15 cellular contexts compared by ENCODE assay signal in genomic region chr9:91098203-91098602, GRCh38.
DNase-seq lines count a peak whose midpoint lies in the region; ATAC-seq and TF ChIP-seq lines count a peak whose summit lies in the region.
"Had no signal": no experiment of that assay in that cellular context is flagged by ENCODE, and none has a peak within 500 bp of the region (broad histone marks: within the 10 kb centered on the region; RNA-seq: fewer than 3 reads in every experiment).

No MANE protein-coding gene starts in this region.

- H3K4me3 ChIP-seq in cardiac muscle cell, result no peak overlapping the region
- H3K4me3 ChIP-seq in BLaER1 treated with 17β-estradiol and CSF1 and Interleukin-3, amounts not matched to agents 10 nM and 100 nM, result no peak overlapping the region
- H3K4me3 ChIP-seq in choroid plexus epithelial cell (ENCODE audit: low read depth, low read length), result no peak overlapping the region
- H3K4me3 ChIP-seq in psoas muscle, result no peak overlapping the region
- H3K4me3 ChIP-seq: HAP-1 had no signal

- TF ChIP-seq CTCF in cardiac muscle cell (IDR thresholded peaks at IDR 0.05; ENCODE audit: low read depth, low read length) (no peak), choroid plexus epithelial cell (conservative IDR thresholded peaks at IDR 0.05; ENCODE audit: low read depth, low read length) (no peak), psoas muscle (IDR thresholded peaks at IDR 0.05) (no peak)

- no peaks in the 10 kb centered on the region for H4K20me1 ChIP-seq in BLaER1 treated with 17β-estradiol and CSF1 and Interleukin-3, amounts not matched to agents 10 nM and 100 nM

- peaks cover 28% of the 10 kb centered on the region for H3K9me3 Mint-ChIP-seq in T-helper 2 cell treated with Interferon-gamma antibody and Interleukin-4, amounts not matched to agents 5 μg/mL and 100 μg/mL, for 36 hours

- no peak overlapping the region for H3K4me3 Mint-ChIP-seq in T-helper 2 cell treated with Interferon-gamma antibody and Interleukin-4, amounts not matched to agents 5 μg/mL and 100 μg/mL, for 36 hours
- H3K4me3 Mint-ChIP-seq: B cell; CD14-positive monocyte; CD8-positive, alpha-beta T cell had no signal

- H3K4me1 ChIP-seq in cardiac muscle cell (ENCODE audit: low read depth), result peaks cover 45% of the 10 kb centered on the region
- peaks cover 46 to 63% (median 53%) of the 10 kb centered on the region in 10 experiments for H3K4me1 ChIP-seq in BLaER1 treated with 17β-estradiol and CSF1 and Interleukin-3, amounts not matched to agents 10 nM and 100 nM
- H3K4me1 ChIP-seq in psoas muscle, result peaks cover 25% of the 10 kb centered on the region
- H3K4me1 ChIP-seq: Caco-2, HAP-1 had no signal

- H3K36me3 Mint-ChIP-seq in T-helper 2 cell treated with Interferon-gamma antibody and Interleukin-4, amounts not matched to agents 5 μg/mL and 100 μg/mL, for 36 hours (ENCODE audit: low read depth), result peaks cover 52% of the 10 kb centered on the region
- H3K36me3 Mint-ChIP-seq: CD14-positive monocyte; CD8-positive, alpha-beta T cell had no signal

- H3K9me3 ChIP-seq in cardiac muscle cell (ENCODE audit: low read depth) (no peaks in the 10 kb centered on the region), psoas muscle (peaks cover 14% of the 10 kb centered on the region)
- H3K9me3 ChIP-seq in BLaER1 treated with 17β-estradiol and CSF1 and Interleukin-3, amounts not matched to agents 10 nM and 100 nM (replicated peaks in 1 of 11), result peaks cover 16 to 43% (median 40%) of the 10 kb centered on the region in 11 experiments
- H3K9me3 ChIP-seq: Caco-2, HAP-1 had no signal

- no peaks in the 10 kb centered on the region for H3K27me3 Mint-ChIP-seq in T-helper 2 cell treated with Interferon-gamma antibody and Interleukin-4, amounts not matched to agents 5 μg/mL and 100 μg/mL, for 36 hours (ENCODE audit: low read depth)

- peak overlapping the region in 8 of 11 experiments; percentile 37 to 89 (median 77); a peak in 10 of 22 replicates for H3K9ac ChIP-seq in BLaER1 treated with 17β-estradiol and CSF1 and Interleukin-3, amounts not matched to agents 10 nM and 100 nM

- H3K36me3 ChIP-seq in cardiac muscle cell, result no peaks in the 10 kb centered on the region
- H3K36me3 ChIP-seq in BLaER1 treated with 17β-estradiol and CSF1 and Interleukin-3, amounts not matched to agents 10 nM and 100 nM, result peaks cover 0 to 7% (median 0%) of the 10 kb centered on the region in 11 experiments; a peak in 1 of 22 replicates
- no peaks in the 10 kb centered on the region for H3K36me3 ChIP-seq in psoas muscle (ENCODE audit: insufficient read depth in 1 of 2, low read depth in 1 of 2)
- H3K36me3 ChIP-seq: HAP-1 had no signal

- intact Hi-C loops in Right ventricle myocardium superior (cut with DNase I), result no loop called here
- intact Hi-C loops in psoas muscle (cut with DNase I), result loop anchor here in 1 of 2 donors (10.0 kb wide), 1 partner anchor 267 kb away; the partner anchor contains the start of gene AUH

- H3K4me1 Mint-ChIP-seq in T-helper 2 cell treated with Interferon-gamma antibody and Interleukin-4, amounts not matched to agents 5 μg/mL and 100 μg/mL, for 36 hours (ENCODE audit: low read depth), result peaks cover 70% of the 10 kb centered on the region

- DNase-seq in cardiac muscle cell (ENCODE audit: low read depth in 1 of 2, low spot score in 1 of 2) (peak in 1 of 2 donors; percentile 46), Right ventricle myocardium superior (no peak), choroid plexus epithelial cell (ENCODE audit: low read depth) (peak; percentile 37), psoas muscle (no peak), DMS153 treated with DMSO at 0.1 percent for 48 hours (lab: John Stamatoyannopoulos, UW; ENCODE audit: unreplicated experiment) (no peak)
- DNase-seq in T-helper 2 cell treated with Interferon-gamma antibody and Interleukin-4, amounts not matched to agents 5 μg/mL and 100 μg/mL, for 36 hours (ENCODE audit: low spot score), result no peak
- DNase-seq: Caco-2; CD8-positive, alpha-beta T cell; DMS53; GF-D8 had no signal

- H3K27me3 ChIP-seq in cardiac muscle cell (no peaks in the 10 kb centered on the region), psoas muscle (ENCODE audit: insufficient read depth in 3 of 3, low read length in 2 of 3) (no peaks in the 10 kb centered on the region)
- peaks cover 0 to 11% (median 0%) of the 10 kb centered on the region in 11 experiments; a peak in 3 of 22 replicates for H3K27me3 ChIP-seq in BLaER1 treated with 17β-estradiol and CSF1 and Interleukin-3, amounts not matched to agents 10 nM and 100 nM

- ATAC-seq in Right ventricle myocardium superior (ENCODE audit: poor library complexity) (no peak), psoas muscle (no peak)
- ATAC-seq: CD8-positive, alpha-beta T cell; HepG2 had no signal

- H3K4me2 ChIP-seq in BLaER1 treated with 17β-estradiol and CSF1 and Interleukin-3, amounts not matched to agents 10 nM and 100 nM, result peak overlapping the region; percentile 85 to 97 (median 93)

- H3K27ac ChIP-seq in cardiac muscle cell (peak overlapping the region; percentile 85), psoas muscle (peak overlapping the region; percentile 83)
- H3K27ac ChIP-seq in BLaER1 treated with 17β-estradiol and CSF1 and Interleukin-3, amounts not matched to agents 10 nM and 100 nM, result peak overlapping the region in 10 of 11 experiments; percentile 81 to 99 (median 88); a peak in 17 of 22 replicates

- H3K27ac Mint-ChIP-seq in T-helper 2 cell treated with Interferon-gamma antibody and Interleukin-4, amounts not matched to agents 5 μg/mL and 100 μg/mL, for 36 hours, result no peak overlapping the region
- H3K27ac Mint-ChIP-seq: B cell; CD8-positive, alpha-beta T cell had no signal

- WGBS in psoas muscle, 3 donors, result 76 to 85% (median 78%) methylated on average over 6 of the region's 6 CpGs
